In genomic region chr7:158276414-158277218, GRCh38 we compare ENCODE assay signal across 20 cellular contexts.
DNase-seq lines count a peak whose midpoint lies in the region; ATAC-seq, FAIRE-seq and TF ChIP-seq lines count a peak whose summit lies in the region.
"Had no signal": no experiment of that assay in that cellular context is flagged by ENCODE, and none has a peak within 500 bp of the region (broad histone marks: within the 10 kb centered on the region; RNA-seq: fewer than 3 reads in every experiment).

No MANE protein-coding gene starts in this region.

- POLR2A ChIA-PET in H1 (lab: Charles Lee; ENCODE audit: partially characterized antibody), result no interaction called here

- 78 to 85% methylated on average over 31 to 34 of the region's 34 CpGs for WGBS in heart right ventricle, 2 donors
- WGBS in H1 (ENCODE audit: extremely low coverage in 1 of 2, insufficient coverage in 1 of 2, insufficient read length in 1 of 2, insufficient replicate concordance in 2 of 2, low coverage in 1 of 2, low lambda C conversion rate in 2 of 2, missing lambda C conversion rate in 1 of 2), 2 experiments, result 80% methylated on average over 25 of the region's 34 CpGs; no CpG with 5 or more reads in 1 of the 2 experiments
- 80 to 87% methylated on average over 12 to 32 of the region's 34 CpGs for WGBS in upper lobe of left lung, 2 donors

- peaks cover 6% of the 10 kb centered on the region for H3K9me3 Mint-ChIP-seq in osteocyte (ENCODE audit: unreplicated experiment)

- TF ChIP-seq RAD21 in H1 (IDR thresholded peaks at IDR 0.05 in 1 of 2, conservative IDR thresholded peaks at IDR 0.05 in 1 of 2; ENCODE audit: low read depth in 2 of 2, low read length in 2 of 2), result no peak

- H4K20me1 ChIP-seq in H1 (replicated peaks in 1 of 2; ENCODE audit: control insufficient read depth in 1 of 2, insufficient read depth in 2 of 2, low read length in 2 of 2), result no peaks in the 10 kb centered on the region
- H4K20me1 ChIP-seq: BLaER1 treated with 17β-estradiol and CSF1 and Interleukin-3, amounts not matched to agents 10 nM and 100 nM had no signal

- intact Hi-C loops in cardiac septum (cut with DNase I) (no loop called here), heart right ventricle (cut with DNase I) (no loop called here)

- H4K91ac ChIP-seq in H1 (replicated peaks; ENCODE audit: insufficient read length, low read length), result no peak overlapping the region

- TF ChIP-seq EP300 in H1 (IDR thresholded peaks at IDR 0.05; ENCODE audit: borderline replicate concordance in 1 of 2, low read depth in 2 of 2, low read length in 2 of 2) (no peak), upper lobe of left lung (IDR thresholded peaks at IDR 0.05) (no peak)

- H3K9me3 ChIP-seq in heart right ventricle (no peaks in the 10 kb centered on the region), H1 (ENCODE audit: insufficient read depth in 2 of 2, low read depth in 1 of 2, low read length in 1 of 2) (peaks cover 8 to 69% of the 10 kb centered on the region in 2 experiments; a peak in 3 of 4 replicates), upper lobe of left lung (no peaks in the 10 kb centered on the region)

- no peak for FAIRE-seq in H1 (lab: Jason Lieb, UNC)
- FAIRE-seq: A204.1 had no signal

- no peak overlapping the region for H3K14ac ChIP-seq in H1 (ENCODE audit: insufficient read length)

- no peaks in the 10 kb centered on the region for H3K27me3 Mint-ChIP-seq in osteocyte (ENCODE audit: unreplicated experiment)

- no peak overlapping the region for H3K18ac ChIP-seq in H1 (ENCODE audit: extremely low read depth, low read length)

- no peak overlapping the region for H2BK12ac ChIP-seq in H1 (ENCODE audit: low read depth, low read length)

- H3K56ac ChIP-seq in H1 (replicated peaks; ENCODE audit: insufficient read length, low read depth, low read length), result no peak overlapping the region

- H3K4me2 ChIP-seq in H1 (ENCODE audit: insufficient read depth in 1 of 2, low read depth in 2 of 2, low read length in 2 of 2), result no peak overlapping the region
- H3K4me2 ChIP-seq: BLaER1 treated with 17β-estradiol and CSF1 and Interleukin-3, amounts not matched to agents 10 nM and 100 nM had no signal

- H2BK15ac ChIP-seq in H1 (ENCODE audit: low read length), result no peak overlapping the region

- no peaks in the 10 kb centered on the region for H3K4me1 ChIP-seq in heart right ventricle
- H3K4me1 ChIP-seq in H1 (replicated peaks in 1 of 4; ENCODE audit: control insufficient read depth in 3 of 4, insufficient read depth in 4 of 4, low read length in 3 of 4), result peaks cover 0 to 8% (median 0%) of the 10 kb centered on the region in 4 experiments; a peak in 4 of 7 replicates
- no peaks in the 10 kb centered on the region for H3K4me1 ChIP-seq in upper lobe of left lung

- no peak overlapping the region for H2BK120ac ChIP-seq in H1 (replicated peaks; ENCODE audit: low read depth, low read length)

- H3K27ac ChIP-seq in heart right ventricle, result no peak overlapping the region
- no peak overlapping the region for H3K27ac ChIP-seq in H1 (ENCODE audit: low read depth, low read length)
- no peak overlapping the region for H3K27ac ChIP-seq in upper lobe of left lung
- H3K27ac ChIP-seq: BLaER1 treated with 17β-estradiol and CSF1 and Interleukin-3, amounts not matched to agents 10 nM and 100 nM; RWPE1 had no signal

- ATAC-seq in heart right ventricle, result no peak
- ATAC-seq in upper lobe of left lung (ENCODE audit: low FRiP score in 2 of 2), result peak in 1 of 2 donors; percentile 26
- ATAC-seq in HG03097 (IDR thresholded peaks at IDR 0.05; ENCODE audit: low FRiP score, unreplicated experiment), result no peak
- no peak for ATAC-seq in GM18505 (IDR thresholded peaks at IDR 0.05; ENCODE audit: unreplicated experiment)
- ATAC-seq: HCT116, PC-3 had no signal

- no peak overlapping the region for H3K23ac ChIP-seq in H1 (ENCODE audit: insufficient read length)

- no peak for TF ChIP-seq CTCF in heart right ventricle (IDR thresholded peaks at IDR 0.05)
- no peak for TF ChIP-seq CTCF in H1 (IDR thresholded peaks at IDR 0.05; ENCODE audit: control extremely low read depth in 1 of 3, insufficient read depth in 1 of 3, low read depth in 1 of 3, low read length in 3 of 3)
- TF ChIP-seq CTCF in osteocyte (IDR thresholded peaks at IDR 0.05), result no peak
- TF ChIP-seq CTCF in upper lobe of left lung (IDR thresholded peaks at IDR 0.05), result no peak

- H4K8ac ChIP-seq in H1 (ENCODE audit: extremely low read depth, insufficient read depth, low read length), result peak overlapping the region; percentile 11; the same call in 1 of the 2 replicates

- H3K4me3 Mint-ChIP-seq in osteocyte (ENCODE audit: unreplicated experiment), result no peak overlapping the region

- H3K27me3 ChIP-seq in heart right ventricle, result peaks cover 0 to 6% (median 0%) of the 10 kb centered on the region in 7 donors
- H3K27me3 ChIP-seq in H1 (replicated peaks in 1 of 4; ENCODE audit: control insufficient read depth in 3 of 4, extremely low read depth in 1 of 4, insufficient read depth in 3 of 4, low read length in 3 of 4), result no peaks in the 10 kb centered on the region
- no peaks in the 10 kb centered on the region for H3K27me3 ChIP-seq in upper lobe of left lung
- H3K27me3 ChIP-seq: BLaER1 treated with 17β-estradiol and CSF1 and Interleukin-3, amounts not matched to agents 10 nM and 100 nM had no signal

- no peaks in the 10 kb centered on the region for H3K4me1 Mint-ChIP-seq in osteocyte (ENCODE audit: unreplicated experiment)

- H2AFZ ChIP-seq in H1 (ENCODE audit: low read length), result no peak overlapping the region

- H3K36me3 ChIP-seq in heart right ventricle (no peaks in the 10 kb centered on the region), H1 (ENCODE audit: control insufficient read depth in 2 of 4, insufficient read depth in 4 of 4, low read length in 3 of 4) (no peaks in the 10 kb centered on the region), upper lobe of left lung (no peaks in the 10 kb centered on the region)
- H3K36me3 ChIP-seq: BLaER1 treated with 17β-estradiol and CSF1 and Interleukin-3, amounts not matched to agents 10 nM and 100 nM had no signal

- H3K79me1 ChIP-seq in H1 (ENCODE audit: low read depth, low read length), result no peaks in the 10 kb centered on the region

- no peak overlapping the region for H2BK5ac ChIP-seq in H1 (ENCODE audit: low read depth, low read length)

- H3K9ac ChIP-seq in H1 (replicated peaks in 1 of 4; ENCODE audit: extremely low read depth in 1 of 4, low read depth in 3 of 4, low read length in 3 of 4), result no peak overlapping the region
- H3K9ac ChIP-seq: BLaER1 treated with 17β-estradiol and CSF1 and Interleukin-3, amounts not matched to agents 10 nM and 100 nM had no signal

- no peak overlapping the region for H3K4ac ChIP-seq in H1 (replicated peaks; ENCODE audit: insufficient read length, low read depth, low read length)

- DNase-seq in cardiac septum (ENCODE audit: low spot score) (peak; percentile 71), heart right ventricle (no peak), H1 (ENCODE audit: low read depth in 1 of 2, low spot score in 2 of 2) (no peak), osteocyte (ENCODE audit: extremely low spot score, unreplicated experiment) (peak; percentile 84), upper lobe of left lung (peak; percentile 20 to 59)
- DNase-seq in activated CD4-positive, CD25-positive, alpha-beta regulatory T cell treated with anti-CD3 and anti-CD28 coated beads, Interleukin-2, amount 50 U/mL, for 72 hours, result no peak
- DNase-seq: DMS79 treated with DMSO at 0.1 percent for 48 hours, KG1, NCI-H1436, NCI-H2029, NCI-H2171, NCI-H446 treated with DMSO at 0.1 percent for 48 hours, NCI-H748 treated with DMSO at 0.1 percent for 48 hours, PC-3 had no signal

- no peak overlapping the region for H3K27ac Mint-ChIP-seq in osteocyte (ENCODE audit: unreplicated experiment)

- H3K79me2 ChIP-seq in H1 (ENCODE audit: control insufficient read depth in 1 of 2, insufficient read depth in 2 of 2, low read length in 2 of 2), result no peaks in the 10 kb centered on the region

- no peaks in the 10 kb centered on the region for H3K23me2 ChIP-seq in H1 (ENCODE audit: low read depth, low read length)

- H3K4me3 ChIP-seq in heart right ventricle (no peak overlapping the region), H1 (ENCODE audit: extremely low read depth in 1 of 4, insufficient read depth in 2 of 4, low read depth in 3 of 4, low read length in 4 of 4) (no peak overlapping the region), upper lobe of left lung (no peak overlapping the region)
- H3K4me3 ChIP-seq: BLaER1 treated with 17β-estradiol and CSF1 and Interleukin-3, amounts not matched to agents 10 nM and 100 nM had no signal

- CTCF ChIA-PET in H1 (lab: Charles Lee; ENCODE audit: partially characterized antibody), result interaction anchor here (1.0 to 1.1 kb wide), 2 partner anchors 38 to 76 kb away, joined by 3 to 4 read pairs; no protein-coding TSS in a partner anchor

- H2AK5ac ChIP-seq in H1 (ENCODE audit: low read depth, low read length), result no peak overlapping the region

- no peak for TF ChIP-seq POLR2A in H1 (IDR thresholded peaks at IDR 0.05; ENCODE audit: control extremely low read depth in 1 of 2, low read depth in 2 of 2, low read length in 2 of 2)
- no peak for TF ChIP-seq POLR2A in upper lobe of left lung (IDR thresholded peaks at IDR 0.05)
- TF ChIP-seq POLR2A in GM18505 (IDR thresholded peaks at IDR 0.05; ENCODE audit: borderline replicate concordance, extremely low read depth, insufficient read depth, insufficient read length), result no peak

- H3K36me3 Mint-ChIP-seq in osteocyte (ENCODE audit: unreplicated experiment), result no peaks in the 10 kb centered on the region

- no peak overlapping the region for H4K5ac ChIP-seq in H1 (ENCODE audit: insufficient read length, low read depth, low read length)

- no peak overlapping the region for H2BK20ac ChIP-seq in H1 (ENCODE audit: low read length)

TF ChIP-seq in H1, 55 proteins besides CTCF, POLR2A, EP300 and RAD21 (continues in another document):
- no peak for TF ChIP-seq RFX5 (IDR thresholded peaks at IDR 0.05; ENCODE audit: borderline replicate concordance, low read depth, low read length)
- TF ChIP-seq JUN (IDR thresholded peaks at IDR 0.05; ENCODE audit: low read depth, low read length), result no peak
- TF ChIP-seq KDM1A (IDR thresholded peaks at IDR 0.05; ENCODE audit: borderline replicate concordance, low read length), result no peak
- no peak for TF ChIP-seq KDM4A (IDR thresholded peaks at IDR 0.05; ENCODE audit: low read depth, low read length, severe bottlenecking)
- TF ChIP-seq E2F6 (IDR thresholded peaks at IDR 0.05), result no peak
- no peak for TF ChIP-seq CBX8 (IDR thresholded peaks at IDR 0.05; ENCODE audit: borderline replicate concordance, low read depth, low read length)
- TF ChIP-seq TAF1 (IDR thresholded peaks at IDR 0.05; ENCODE audit: low read depth, low read length), result no peak

Comparison
In these comparisons a context has a peak if more than half of its experiments do, and no peak if none do; other contexts are left out.
1. DNase-seq: peak in cardiac septum (single experiment), osteocyte (single experiment) and upper lobe of left lung (2 of 2); none in heart right ventricle (0 of 2), H1 (0 of 2) and activated CD4-positive, CD25-positive, alpha-beta regulatory T cell treated with anti-CD3 and anti-CD28 coated beads, Interleukin-2, amount 50 U/mL, for 72 hours (single experiment).